In genomic region chr4:145186719-145187118, GRCh38 we compare ENCODE assay signal across 11 cellular contexts. TPM values are rescaled to one million over a fixed set of nuclear protein-coding genes. Genes with fewer than 3 reads are reported as not detected.
A peak's percentile ranks its signal among the peaks of the same experiment; 100 is the strongest.
DNase-seq lines count a peak whose midpoint lies in the region; ATAC-seq and TF ChIP-seq lines count a peak whose summit lies in the region.
"Had no signal": no experiment of that assay in that cellular context is flagged by ENCODE, and none has a peak within 500 bp of the region (broad histone marks: within the 10 kb centered on the region; RNA-seq: fewer than 3 reads in every experiment).

No MANE protein-coding gene starts in this region.

- H3K4me1 Mint-ChIP-seq in naive B cell: peaks cover 8 to 10% (median 9%) of the 10 kb centered on the region in 3 donors

- peaks cover 0 to 4% of the 10 kb centered on the region in 2 donors for H3K36me3 Mint-ChIP-seq in naive B cell

- H3K4me1 ChIP-seq in SJCRH30 (no peaks in the 10 kb centered on the region), left ventricle myocardium inferior (no peaks in the 10 kb centered on the region)
- H3K4me1 ChIP-seq: SJSA1 had no signal

- DNase-seq in naive B cell: peak; percentile 40
- no peak for DNase-seq in SJCRH30
- DNase-seq in NCI-H146 (lab: John Stamatoyannopoulos, UW): no peak
- no peak for DNase-seq in T1000 (lab: John Stamatoyannopoulos, UW)
- no peak for DNase-seq in left ventricle myocardium inferior
- DNase-seq: NCI-H1436 treated with DMSO at 0.1 percent for 48 hours had no signal

- no peak overlapping the region for H3K27ac Mint-ChIP-seq in naive B cell

- H3K27me3 Mint-ChIP-seq in naive B cell: peaks cover 0 to 6% (median 0%) of the 10 kb centered on the region in 3 donors

- no peak overlapping the region for H3K4me3 Mint-ChIP-seq in naive B cell

- H3K9me3 ChIP-seq in SJCRH30 (replicated peaks) (no peaks in the 10 kb centered on the region), left ventricle myocardium inferior (replicated peaks) (no peaks in the 10 kb centered on the region)
- H3K9me3 ChIP-seq: SJSA1 had no signal

- no peak overlapping the region for H3K27ac ChIP-seq in SJCRH30
- H3K27ac ChIP-seq in left ventricle myocardium inferior (replicated peaks): no peak overlapping the region
- H3K27ac ChIP-seq: SJSA1 had no signal

- peak; percentile 77 for ATAC-seq in GM19035 (IDR thresholded peaks at IDR 0.05; ENCODE audit: unreplicated experiment)
- ATAC-seq in HG02623 (IDR thresholded peaks at IDR 0.05; ENCODE audit: unreplicated experiment): peak; percentile 83
- ATAC-seq in HG03457 (IDR thresholded peaks at IDR 0.05; ENCODE audit: unreplicated experiment): peak; percentile 88
- ATAC-seq in naive B cell (ENCODE audit: low read depth in 2 of 2): peak; percentile 100
- ATAC-seq: left lobe of liver had no signal

- H3K36me3 ChIP-seq in SJCRH30 (no peaks in the 10 kb centered on the region), left ventricle myocardium inferior (no peaks in the 10 kb centered on the region)
- H3K36me3 ChIP-seq: SJSA1 had no signal

- H3K4me3 ChIP-seq in SJCRH30: no peak overlapping the region
- no peak overlapping the region for H3K4me3 ChIP-seq in left ventricle myocardium inferior
- H3K4me3 ChIP-seq: SJSA1 had no signal

- intact Hi-C loops in left ventricle myocardium inferior (cut with micrococcal nuclease): no loop called here

- TF ChIP-seq CTCF in left ventricle myocardium inferior (IDR thresholded peaks at IDR 0.05; ENCODE audit: borderline replicate concordance): no peak

- no peaks in the 10 kb centered on the region for H3K27me3 ChIP-seq in SJCRH30
- no peaks in the 10 kb centered on the region for H3K27me3 ChIP-seq in left ventricle myocardium inferior (ENCODE audit: low read depth)

- H3K9me3 Mint-ChIP-seq in naive B cell: no peaks in the 10 kb centered on the region

RNA-seq across cellular contexts. Expression of gene OTUD4, which starts 6.3 kb away (rescaled TPM):
- 10 to 100 TPM; 11.9 to 20.1 (median 15.4) TPM for polyA plus RNA-seq in naive B cell (ENCODE audit: low read depth in 6 of 6)
- 23.8 and 30.8 TPM in 2 replicates for total RNA-seq in SJCRH30 (2014; rRNA removed; shearing (Covaris generic))
- 37.6 TPM for total RNA-seq in left ventricle myocardium inferior
